20 cellular contexts compared by ENCODE assay signal in genomic region chr3:156630773-156631093, GRCh38. TPM values are rescaled to one million over a fixed set of nuclear protein-coding genes. Genes with fewer than 3 reads are reported as not detected.
A peak's percentile ranks its signal among the peaks of the same experiment; 100 is the strongest.
DNase-seq lines count a peak whose midpoint lies in the region; ATAC-seq, FAIRE-seq and TF ChIP-seq lines count a peak whose summit lies in the region.
"Had no signal": no experiment of that assay in that cellular context is flagged by ENCODE, and none has a peak within 500 bp of the region (broad histone marks: within the 10 kb centered on the region; RNA-seq: fewer than 3 reads in every experiment).

No MANE protein-coding gene starts in this region.

- no peaks in the 10 kb centered on the region for H4K20me1 ChIP-seq in IMR-90 (ENCODE audit: insufficient read depth, low read length)
- H4K20me1 ChIP-seq in keratinocyte (ENCODE audit: control insufficient read depth, extremely low read depth, insufficient read depth, low read length): no peaks in the 10 kb centered on the region

- H2AFZ ChIP-seq in IMR-90 (replicated peaks; ENCODE audit: low read length, poor library complexity) (peak overlapping the region; percentile 8), keratinocyte (ENCODE audit: control insufficient read depth, low read length) (no peak overlapping the region)
- H2AFZ ChIP-seq: hepatocyte had no signal

- no peak for TF ChIP-seq RAD21 in IMR-90 (IDR thresholded peaks at IDR 0.05; ENCODE audit: low read length)

- in situ Hi-C loops in IMR-90 (cut with MboI; ENCODE audit: low sequenced_read_pairs): no loop called here

- H2AK9ac ChIP-seq in IMR-90 (replicated peaks; ENCODE audit: low read depth, low read length, poor library complexity): no peak overlapping the region

- no peak overlapping the region for H4K91ac ChIP-seq in IMR-90 (ENCODE audit: insufficient read depth, low read depth, low read length)

- H2BK20ac ChIP-seq in IMR-90 (ENCODE audit: low read depth, low read length): no peak overlapping the region

- no peak overlapping the region for H3K23ac ChIP-seq in IMR-90 (ENCODE audit: low read depth, low read length)

- no peak overlapping the region for H4K8ac ChIP-seq in IMR-90 (ENCODE audit: low read depth in 2 of 2, low read length in 2 of 2)

- no peak overlapping the region for H3K14ac ChIP-seq in IMR-90 (replicated peaks; ENCODE audit: low read depth, low read length)

- CTCF ChIA-PET in IMR-90 (lab: Yijun Ruan, JAX): interaction anchor here (0.7 to 0.9 kb wide), 2 partner anchors 24 to 257 kb away, joined by 3 to 4 read pairs; no protein-coding TSS in a partner anchor

- H3K27me3 ChIP-seq in IMR-90 (ENCODE audit: control insufficient read depth, insufficient read depth, low read length) (no peaks in the 10 kb centered on the region), RWPE2 (ENCODE audit: insufficient read depth, poor library complexity, severe bottlenecking) (no peaks in the 10 kb centered on the region), keratinocyte (ENCODE audit: control insufficient read depth, extremely low read depth, insufficient read depth, low read length) (no peaks in the 10 kb centered on the region), skeletal muscle satellite cell (ENCODE audit: control insufficient read depth, insufficient read depth, low read length) (no peaks in the 10 kb centered on the region)
- H3K27me3 ChIP-seq: hepatocyte, Peyer's patch, stomach, tibial nerve had no signal

- H3K9me3 ChIP-seq in IMR-90 (ENCODE audit: control insufficient read depth, insufficient read depth, low read length): no peaks in the 10 kb centered on the region
- no peaks in the 10 kb centered on the region for H3K9me3 ChIP-seq in RWPE2 (ENCODE audit: severe bottlenecking)
- H3K9me3 ChIP-seq in keratinocyte (ENCODE audit: control insufficient read depth, low read depth, low read length): no peaks in the 10 kb centered on the region
- H3K9me3 ChIP-seq in skeletal muscle satellite cell (replicated peaks; ENCODE audit: low read length): no peaks in the 10 kb centered on the region
- H3K9me3 ChIP-seq: left ventricle myocardium inferior, Peyer's patch, stomach, tibial nerve had no signal

- no peak overlapping the region for H2BK5ac ChIP-seq in IMR-90 (ENCODE audit: low read depth, low read length, poor library complexity, severe bottlenecking)

- H3K18ac ChIP-seq in IMR-90 (ENCODE audit: low read depth, low read length): no peak overlapping the region

- no peaks in the 10 kb centered on the region for H3K36me3 ChIP-seq in IMR-90 (ENCODE audit: control insufficient read depth, insufficient read depth, low read length)
- no peaks in the 10 kb centered on the region for H3K36me3 ChIP-seq in RWPE2 (ENCODE audit: low read depth)
- H3K36me3 ChIP-seq in keratinocyte (ENCODE audit: control insufficient read depth in 2 of 2, extremely low read depth in 1 of 2, insufficient read depth in 2 of 2, low read length in 2 of 2): no peaks in the 10 kb centered on the region
- no peaks in the 10 kb centered on the region for H3K36me3 ChIP-seq in skeletal muscle satellite cell (ENCODE audit: insufficient read depth, low read length)
- H3K36me3 ChIP-seq: left ventricle myocardium inferior, Peyer's patch, stomach, tibial nerve had no signal

- no peak overlapping the region for H3K4ac ChIP-seq in IMR-90 (ENCODE audit: low read depth, low read length)

- TF ChIP-seq POLR2A in IMR-90 (IDR thresholded peaks at IDR 0.05; ENCODE audit: low read depth, low read length): no peak

- H3K79me1 ChIP-seq in IMR-90 (ENCODE audit: low read depth in 1 of 2, low read length in 2 of 2): no peaks in the 10 kb centered on the region

- H3K27ac ChIP-seq in IMR-90 (ENCODE audit: insufficient read depth, low read length): no peak overlapping the region
- H3K27ac ChIP-seq in RWPE2 (ENCODE audit: poor library complexity, severe bottlenecking): peak overlapping the region; percentile 65
- peak overlapping the region; percentile 36 for H3K27ac ChIP-seq in keratinocyte (ENCODE audit: control insufficient read depth, insufficient read depth, low read length)
- H3K27ac ChIP-seq: hepatocyte, left ventricle myocardium inferior, Peyer's patch, stomach, tibial nerve had no signal

- H2BK15ac ChIP-seq in IMR-90 (ENCODE audit: low read depth, low read length): no peak overlapping the region

- ATAC-seq in IMR-90 (ENCODE audit: low read depth): peak; percentile 33; the same call in 1 of the 2 replicates
- ATAC-seq in RWPE2 (ENCODE audit: low read depth): peak; percentile 47
- no peak for ATAC-seq in GM18870 (IDR thresholded peaks at IDR 0.05; ENCODE audit: unreplicated experiment)
- no peak for ATAC-seq in HG02852 (IDR thresholded peaks at IDR 0.05; ENCODE audit: unreplicated experiment)
- ATAC-seq in GM18907 (IDR thresholded peaks at IDR 0.05; ENCODE audit: unreplicated experiment): no peak
- ATAC-seq: sciatic nerve had no signal

- H3K9ac ChIP-seq in IMR-90 (ENCODE audit: low read depth, low read length) (no peak overlapping the region), keratinocyte (ENCODE audit: control insufficient read depth, extremely low read depth, insufficient read depth, low read length) (no peak overlapping the region), skeletal muscle satellite cell (ENCODE audit: low read depth, low read length) (peak overlapping the region; percentile 35)

- H2AK5ac ChIP-seq in IMR-90 (ENCODE audit: low read depth, low read length): no peak overlapping the region

- FAIRE-seq in keratinocyte (lab: Jason Lieb, UNC): no peak

- TF ChIP-seq CTCF in IMR-90 (conservative IDR thresholded peaks at IDR 0.05; ENCODE audit: low read depth, low read length) (no peak), RWPE2 (IDR thresholded peaks at IDR 0.05; ENCODE audit: poor library complexity, severe bottlenecking) (no peak), keratinocyte (optimal IDR thresholded peaks at IDR 0.05 in 1 of 3, IDR thresholded peaks at IDR 0.05 in 1 of 3, conservative IDR thresholded peaks at IDR 0.05 in 1 of 3; ENCODE audit: extremely low read depth in 1 of 3, insufficient read depth in 2 of 3, low read length in 3 of 3) (no peak)

- dilution Hi-C loops in IMR-90 (cut with HindIII; ENCODE audit: low sequenced_read_pairs, unreplicated experiment): no loop called here
- dilution Hi-C loops in keratinocyte (cut with MboI; ENCODE audit: extremely low pct_ligation_motif_present, low sequenced_read_pairs): no loop called here

- DNase-seq in IMR-90 (no peak), RWPE2 (ENCODE audit: low spot score) (no peak), keratinocyte (ENCODE audit: low read depth, low spot score) (no peak)
- DNase-seq: activated CD4-positive, alpha-beta T cell treated with anti-CD3 and anti-CD28 coated beads, Interleukin-2, amount 10 ng/mL, durations not matched to agents 24 days and 14 days; activated naive CD4-positive, alpha-beta T cell treated with anti-CD3 and anti-CD28 coated beads for 36 hours; activated T-cell treated with anti-CD3 and anti-CD28 coated beads, Interleukin-2, amount 50 U/mL, for 48 hours; effector CD8-positive, alpha-beta T cell; foreskin melanocyte; left ventricle myocardium inferior; midbrain; Peyer's patch; stimulated activated CD8-positive, alpha-beta memory T cell treated with anti-CD3 and anti-CD28 coated beads, Interleukin-4, amount 100 ng/mL, for 48 hours; stomach had no signal

- no peak overlapping the region for H3K4me2 ChIP-seq in IMR-90 (ENCODE audit: low read depth, low read length)
- H3K4me2 ChIP-seq in keratinocyte (ENCODE audit: control insufficient read depth, extremely low read depth, insufficient read depth, low read depth, low read length): peak overlapping the region; percentile 78
- H3K4me2 ChIP-seq in skeletal muscle satellite cell (ENCODE audit: low read length): peak overlapping the region; percentile 65
- H3K4me2 ChIP-seq: hepatocyte had no signal

- H3K4me3 ChIP-seq in IMR-90 (ENCODE audit: insufficient read depth, low read depth, low read length) (no peak overlapping the region), RWPE2 (ENCODE audit: severe bottlenecking) (no peak overlapping the region), keratinocyte (ENCODE audit: control insufficient read depth in 2 of 3, extremely low read depth in 1 of 3, insufficient read depth in 2 of 3, low read depth in 1 of 3, low read length in 3 of 3) (peak overlapping the region in 1 of 3 experiments; percentile 13), skeletal muscle satellite cell (ENCODE audit: low read length) (peak overlapping the region; percentile 15)
- H3K4me3 ChIP-seq: hepatocyte, left ventricle myocardium inferior, Peyer's patch, stomach, tibial nerve had no signal

- intact Hi-C loops in IMR-90 (cut with micrococcal nuclease): no loop called here

- H3K56ac ChIP-seq in IMR-90 (ENCODE audit: extremely low read depth, insufficient read depth, low read length): no peak overlapping the region

- H3K4me1 ChIP-seq in IMR-90 (ENCODE audit: control insufficient read depth, insufficient read depth, low read length) (peaks cover 6% of the 10 kb centered on the region), RWPE2 (ENCODE audit: insufficient read depth, poor library complexity, severe bottlenecking) (peaks cover 35% of the 10 kb centered on the region), keratinocyte (ENCODE audit: control insufficient read depth, extremely low read depth, insufficient read depth, low read length) (peaks cover 47% of the 10 kb centered on the region), skeletal muscle satellite cell (ENCODE audit: control insufficient read depth, insufficient read depth, low read length) (peaks cover 54% of the 10 kb centered on the region)
- H3K4me1 ChIP-seq: Peyer's patch had no signal

- POLR2A ChIA-PET in IMR-90 (lab: Charles Lee; ENCODE audit: unreplicated experiment): no interaction called here

- BruUV-seq in IMR-90 (replicated peaks; lab: Mats Ljungman, UMichigan): no TSS peak

- no peak overlapping the region for H2BK120ac ChIP-seq in IMR-90 (ENCODE audit: low read depth, low read length)

- no peak overlapping the region for H4K5ac ChIP-seq in IMR-90 (ENCODE audit: low read depth, low read length)

- no peaks in the 10 kb centered on the region for H3K9me1 ChIP-seq in IMR-90 (ENCODE audit: insufficient read depth, low read length)
- H3K9me1 ChIP-seq in keratinocyte (ENCODE audit: control insufficient read depth, extremely low read depth, insufficient read depth, low read length): no peaks in the 10 kb centered on the region

- H3K79me2 ChIP-seq in keratinocyte (ENCODE audit: control insufficient read depth, insufficient read depth, low read length): no peaks in the 10 kb centered on the region
- H3K79me2 ChIP-seq: hepatocyte had no signal

- WGBS in IMR-90 (ENCODE audit: extremely low coverage in 2 of 2, insufficient read length in 1 of 2), 2 experiments: 56% methylated on average over 2 of the region's 3 CpGs; no CpG with 5 or more reads in 1 of the 2 experiments

RNA-seq across cellular contexts. Expression of gene TIPARP, which starts 43.7 kb away (rescaled TPM):
- 70.8 and 76.4 TPM in 2 replicates for total RNA-seq in IMR-90 (2012; rRNA removed)
- polyA plus RNA-seq in IMR-90 (2012; rRNA removed) (11.5 and 12.6 TPM in 2 replicates), keratinocyte (41.5 to 62.0 TPM (median 44.6 TPM) in 3 replicates)
- polyA plus RNA-seq in IMR-90 (2012; cell fraction: cytosol; rRNA removed): 3.2 and 3.7 TPM in 2 replicates
- polyA plus RNA-seq in IMR-90 (2012; cell fraction: nucleus; rRNA removed; ENCODE audit: low replicate concordance): 3.3 and 39.5 TPM in 2 replicates
- 22.3 TPM for polyA plus RNA-seq in keratinocyte (2011; ENCODE audit: low read depth)
- polyA plus RNA-seq in keratinocyte (2011; cell fraction: cytosol; rRNA removed): 24.6 and 53.9 TPM in 2 replicates
- 42.8 and 54.5 TPM in 2 replicates for polyA plus RNA-seq in keratinocyte (2011; cell fraction: nucleus; rRNA removed)
- polyA plus RNA-seq in keratinocyte (2012; ENCODE audit: low replicate concordance): 42.8 and 45.7 TPM in 2 replicates
- polyA minus RNA-seq in keratinocyte: 45.3 to 110 TPM (median 47.2 TPM) in 3 replicates
- polyA minus RNA-seq in keratinocyte (2011; cell fraction: cytosol; rRNA and poly(A)+ RNA removed): 21.5 TPM
- 50.3 and 114 TPM in 2 replicates for polyA minus RNA-seq in keratinocyte (2011; cell fraction: nucleus; rRNA and poly(A)+ RNA removed)
- total RNA-seq in skeletal muscle satellite cell (2012; rRNA removed): 39.3 and 47.9 TPM in 2 replicates

Comparison
In these comparisons a context has a peak if more than half of its experiments do, and no peak if none do; other contexts are left out.
1. ATAC-seq: peak in IMR-90 (single experiment) and RWPE2 (single experiment); none in GM18870 (single experiment), HG02852 (single experiment) and GM18907 (single experiment).